In genomic region chr1:53919675-53920066, GRCh38 we compare ENCODE assay signal across 15 cellular contexts. TPM values are rescaled to one million over a fixed set of nuclear protein-coding genes. Genes with fewer than 3 reads are reported as not detected.
A peak's percentile ranks its signal among the peaks of the same experiment; 100 is the strongest.
DNase-seq lines count a peak whose midpoint lies in the region; ATAC-seq and TF ChIP-seq lines count a peak whose summit lies in the region.
"Had no signal": no experiment of that assay in that cellular context is flagged by ENCODE, and none has a peak within 500 bp of the region (broad histone marks: within the 10 kb centered on the region; RNA-seq: fewer than 3 reads in every experiment).

No MANE protein-coding gene starts in this region.

- H3K9me3 ChIP-seq in CD4-positive, alpha-beta T cell (ENCODE audit: control insufficient read depth, low read length), result no peaks in the 10 kb centered on the region
- no peaks in the 10 kb centered on the region for H3K9me3 ChIP-seq in vagina
- H3K9me3 ChIP-seq: BLaER1 treated with 17β-estradiol and CSF1 and Interleukin-3, amounts not matched to agents 10 nM and 100 nM had no signal

- CTCF ChIA-PET in CD4-positive, alpha-beta T cell (lab: Charles Lee), result no interaction called here

- POLR2A ChIA-PET in CD4-positive, alpha-beta T cell (lab: Charles Lee), result no interaction called here

- H3K9me3 Mint-ChIP-seq in CD4-positive, alpha-beta T cell, result no peaks in the 10 kb centered on the region
- H3K9me3 Mint-ChIP-seq in immature natural killer cell, result no peaks in the 10 kb centered on the region

- H3K27ac Mint-ChIP-seq in CD4-positive, alpha-beta T cell, result peak overlapping the region; percentile 28
- peak overlapping the region in 5 of 6 donors; percentile 7 to 84 (median 19) for H3K27ac Mint-ChIP-seq in immature natural killer cell
- H3K27ac Mint-ChIP-seq: WTC11 had no signal

- intact Hi-C loops in CD4-positive, alpha-beta T cell (cut with DNase I, micrococcal nuclease), result no loop called here
- intact Hi-C loops in vagina (cut with DNase I), result no loop called here

- H3K27me3 Mint-ChIP-seq in CD4-positive, alpha-beta T cell, result no peaks in the 10 kb centered on the region
- no peaks in the 10 kb centered on the region for H3K27me3 Mint-ChIP-seq in immature natural killer cell (ENCODE audit: low read depth in 3 of 3)

- no peaks in the 10 kb centered on the region for H3K27me3 ChIP-seq in CD4-positive, alpha-beta T cell (ENCODE audit: control insufficient read depth, insufficient read depth, low read length)
- no peaks in the 10 kb centered on the region for H3K27me3 ChIP-seq in vagina
- H3K27me3 ChIP-seq: BLaER1 treated with 17β-estradiol and CSF1 and Interleukin-3, amounts not matched to agents 10 nM and 100 nM had no signal

- TF ChIP-seq CTCF in CD4-positive, alpha-beta T cell (IDR thresholded peaks at IDR 0.05), result no peak
- no peak for TF ChIP-seq CTCF in vagina (IDR thresholded peaks at IDR 0.05)

- no peak for ATAC-seq in CD4-positive, alpha-beta T cell (ENCODE audit: poor library complexity)
- no peak for ATAC-seq in GM19351 (IDR thresholded peaks at IDR 0.05; ENCODE audit: unreplicated experiment)
- ATAC-seq: Right ventricle myocardium inferior, WTC11 had no signal

- no peak overlapping the region for H3K4me3 ChIP-seq in vagina
- H3K4me3 ChIP-seq: BLaER1 treated with 17β-estradiol and CSF1 and Interleukin-3, amounts not matched to agents 10 nM and 100 nM had no signal

- H3K36me3 ChIP-seq in vagina, result peaks cover 0 to 5% of the 10 kb centered on the region in 2 donors

- H3K4me1 Mint-ChIP-seq in CD4-positive, alpha-beta T cell (ENCODE audit: low read depth), result peaks cover 10% of the 10 kb centered on the region
- H3K4me1 Mint-ChIP-seq in immature natural killer cell, result peaks cover 5 to 19% of the 10 kb centered on the region in 2 donors

- no peak overlapping the region for H3K27ac ChIP-seq in CD4-positive, alpha-beta T cell (ENCODE audit: low read depth, low read length)
- no peak overlapping the region for H3K27ac ChIP-seq in vagina
- H3K27ac ChIP-seq: BLaER1 treated with 17β-estradiol and CSF1 and Interleukin-3, amounts not matched to agents 10 nM and 100 nM had no signal

- no peak for TF ChIP-seq POLR2A in vagina (IDR thresholded peaks at IDR 0.05)

- H3K4me3 Mint-ChIP-seq in CD4-positive, alpha-beta T cell, result no peak overlapping the region
- no peak overlapping the region for H3K4me3 Mint-ChIP-seq in immature natural killer cell
- H3K4me3 Mint-ChIP-seq: WTC11 had no signal

- H3K4me1 ChIP-seq in vagina, result no peaks in the 10 kb centered on the region
- H3K4me1 ChIP-seq: BLaER1 treated with 17β-estradiol and CSF1 and Interleukin-3, amounts not matched to agents 10 nM and 100 nM had no signal

- DNase-seq in CD4-positive, alpha-beta T cell, result no peak
- DNase-seq in HT1080 (ENCODE audit: low read depth), result peak; percentile 48
- DNase-seq in activated T-cell treated with anti-CD3 and anti-CD28 coated beads, Interleukin-2, amount 50 U/mL, for 48 hours, result peak; percentile 32 to 38
- no peak for DNase-seq in immature natural killer cell
- no peak for DNase-seq in NCI-H146 treated with DMSO at 0.1 percent for 48 hours (lab: John Stamatoyannopoulos, UW; ENCODE audit: unreplicated experiment)
- no peak for DNase-seq in vagina (ENCODE audit: extremely low spot score in 2 of 2)
- no peak for DNase-seq in COLO829 (ENCODE audit: low spot score)
- DNase-seq: amniotic stem cell; effector CD4-positive, alpha-beta T cell; NCI-H446; nucleus accumbens had no signal

- peaks cover 68% of the 10 kb centered on the region for H3K36me3 Mint-ChIP-seq in CD4-positive, alpha-beta T cell (ENCODE audit: low read depth)
- peaks cover 10 to 34% (median 14%) of the 10 kb centered on the region in 3 donors for H3K36me3 Mint-ChIP-seq in immature natural killer cell

RNA-seq across cellular contexts. Expression of gene DIO1, which starts 25.7 kb away (rescaled TPM):
- not detected for total RNA-seq in CD4-positive, alpha-beta T cell
- not detected in 2 replicates for total RNA-seq in HT1080 (2014; rRNA removed; shearing (Covaris generic))
- not detected in 2 replicates for polyA plus RNA-seq in HT1080 (2015; cell fraction: cytosol; rRNA removed)
- not detected in 2 replicates for polyA plus RNA-seq in HT1080 (2015; cell fraction: nucleus; rRNA removed)
- polyA plus RNA-seq in immature natural killer cell, result under 1 TPM in 2 of 3 donors, not detected in 1; 0.11 to 0.13 TPM
- total RNA-seq in vagina, result not detected
- total RNA-seq: Right ventricle myocardium inferior, WTC11 had no signal

RNA-seq across cellular contexts. Expression of gene IFT25, which starts 25.8 kb away (rescaled TPM):
- 10 to 100 TPM; 12.7 to 13.9 TPM for total RNA-seq in CD4-positive, alpha-beta T cell
- 44.7 and 58.5 TPM in 2 replicates for total RNA-seq in HT1080 (2014; rRNA removed; shearing (Covaris generic))
- polyA plus RNA-seq in HT1080 (2015; cell fraction: cytosol; rRNA removed), result 35.7 and 40.6 TPM in 2 replicates
- polyA plus RNA-seq in HT1080 (2015; cell fraction: nucleus; rRNA removed), result 25.9 and 27.1 TPM in 2 replicates
- polyA plus RNA-seq in immature natural killer cell, result 10 to 100 TPM; 58.6 to 72.6 (median 66.7) TPM
- 19.4 TPM for total RNA-seq in vagina

RNA-seq across cellular contexts. Expression of gene LRRC42, which starts 26.5 kb away (rescaled TPM):
- 1 to 10 TPM; 3.9 to 5.0 TPM for total RNA-seq in CD4-positive, alpha-beta T cell
- total RNA-seq in HT1080 (2014; rRNA removed; shearing (Covaris generic)), result 33.6 and 41.8 TPM in 2 replicates
- 42.2 and 45.5 TPM in 2 replicates for polyA plus RNA-seq in HT1080 (2015; cell fraction: cytosol; rRNA removed)
- 35.4 and 39.1 TPM in 2 replicates for polyA plus RNA-seq in HT1080 (2015; cell fraction: nucleus; rRNA removed)
- 10 to 100 TPM in 1 of 3 donors, 1 to 10 TPM in 2; 7.5 to 10.1 (median 9.8) TPM for polyA plus RNA-seq in immature natural killer cell
- 31.7 TPM for total RNA-seq in vagina

RNA-seq across cellular contexts. Expression of gene YIPF1, which starts 30.1 kb away (rescaled TPM):
- 1 to 10 TPM; 4.3 to 5.5 TPM for total RNA-seq in CD4-positive, alpha-beta T cell
- 20.2 and 24.9 TPM in 2 replicates for total RNA-seq in HT1080 (2014; rRNA removed; shearing (Covaris generic))
- 17.3 and 19.1 TPM in 2 replicates for polyA plus RNA-seq in HT1080 (2015; cell fraction: cytosol; rRNA removed)
- polyA plus RNA-seq in HT1080 (2015; cell fraction: nucleus; rRNA removed), result 12.8 and 13.6 TPM in 2 replicates
- 10 to 100 TPM; 28.7 to 35.7 (median 29.4) TPM for polyA plus RNA-seq in immature natural killer cell
- total RNA-seq in vagina, result 22.1 TPM

Comparison
In these comparisons a context has a peak if more than half of its experiments do, and no peak if none do; other contexts are left out.
1. DNase-seq: peak in HT1080 (single experiment) and activated T-cell treated with anti-CD3 and anti-CD28 coated beads, Interleukin-2, amount 50 U/mL, for 48 hours (2 of 2); none in CD4-positive, alpha-beta T cell (0 of 10), immature natural killer cell (0 of 3), NCI-H146 treated with DMSO at 0.1 percent for 48 hours (single experiment), vagina (0 of 2) and COLO829 (single experiment).